1 cellular context compared by ENCODE assay signal in genomic region chr17:9833922-9834321, GRCh38.
TF ChIP-seq lines count a peak whose summit lies in the region.

No MANE protein-coding gene starts in this region.

TF ChIP-seq in IMR-90, 13 proteins besides CTCF, POLR2A, EP300 and RAD21:
- no peak for TF ChIP-seq NFE2L2 (IDR thresholded peaks at IDR 0.05; ENCODE audit: low read depth, low read length)
- no peak for TF ChIP-seq MAFK (IDR thresholded peaks at IDR 0.05; ENCODE audit: low read depth, low read length)
- no peak for TF ChIP-seq FOS (IDR thresholded peaks at IDR 0.05; ENCODE audit: low read depth, low read length)
- no peak for TF ChIP-seq MAZ (IDR thresholded peaks at IDR 0.05; ENCODE audit: borderline replicate concordance, low read depth, low read length)
- no peak for TF ChIP-seq ELK1 (IDR thresholded peaks at IDR 0.05; ENCODE audit: borderline replicate concordance, low read depth, low read length)
- TF ChIP-seq CEBPB (IDR thresholded peaks at IDR 0.05; ENCODE audit: low read depth, low read length): no peak
- TF ChIP-seq SMC3 (IDR thresholded peaks at IDR 0.05; ENCODE audit: low read depth, low read length): no peak
- no peak for TF ChIP-seq MXI1 (IDR thresholded peaks at IDR 0.05; ENCODE audit: borderline replicate concordance, low read depth, low read length)
- TF ChIP-seq BHLHE40 (IDR thresholded peaks at IDR 0.05; ENCODE audit: low read depth, low read length): no peak
- TF ChIP-seq RFX5 (IDR thresholded peaks at IDR 0.05; ENCODE audit: low read depth, low read length): no peak
- TF ChIP-seq CHD1 (IDR thresholded peaks at IDR 0.05; ENCODE audit: low read depth, low read length): no peak
- no peak for TF ChIP-seq USF2 (IDR thresholded peaks at IDR 0.05; ENCODE audit: low read depth, low read length)
- no peak for TF ChIP-seq RCOR1 (IDR thresholded peaks at IDR 0.05; ENCODE audit: insufficient replicate concordance, low read length)
